27 cellular contexts compared by ENCODE assay signal in genomic region chr5:165956854-165957253, GRCh38.
"Had no signal": no experiment of that assay in that cellular context is flagged by ENCODE, and none has a peak within 500 bp of the region (broad histone marks: within the 10 kb centered on the region; RNA-seq: fewer than 3 reads in every experiment).

No MANE protein-coding gene starts in this region.

- H3K27me3 ChIP-seq: stomach, suprapubic skin, testis, thyroid gland, tibial nerve, transverse colon, upper lobe of left lung, upper lobe of right lung, uterus, vagina had no signal

- H3K4me3 ChIP-seq: stomach, suprapubic skin, testis, thoracic aorta, thyroid gland, tibial nerve, transverse colon, upper lobe of left lung, upper lobe of right lung, uterus, vagina had no signal

- H3K4me3 Mint-ChIP-seq: stimulated activated effector memory CD8-positive, alpha-beta T cell treated with anti-CD3 and anti-CD28 coated beads, Interleukin-12 subunit alpha, Interleukin-12 subunit beta, amount 100 ng/mL, for 72 hours; stimulated activated memory B cell treated with anti-CD40 and anti-IgM and Interleukin-4, amounts not matched to agents 10 μg/mL and 1 μg/mL and 100 μg/mL, for 72 hours; stimulated activated naive B cell treated with anti-CD40 and anti-IgM and Interleukin-4, amounts not matched to agents 10 μg/mL and 1 μg/mL and 100 μg/mL, for 72 hours; stimulated activated naive CD8-positive, alpha-beta T cell treated with anti-CD3 and anti-CD28 coated beads, Interleukin-15, amount 100 ng/mL, for 72 hours; stimulated activated naive CD8-positive, alpha-beta T cell treated with anti-CD3 and anti-CD28 coated beads, Interleukin-15, Interleukin-2, amounts not matched to agents 100 ng/mL and 50 ng/mL, for 24 hours; type B pancreatic cell had no signal

- H3K27ac Mint-ChIP-seq: stimulated activated effector memory CD8-positive, alpha-beta T cell treated with anti-CD3 and anti-CD28 coated beads, Interleukin-12 subunit alpha, Interleukin-12 subunit beta, amount 100 ng/mL, for 72 hours; stimulated activated memory B cell treated with anti-CD40 and anti-IgM and Interleukin-4, amounts not matched to agents 10 μg/mL and 1 μg/mL and 100 μg/mL, for 72 hours; stimulated activated naive B cell treated with anti-CD40 and anti-IgM and Interleukin-4, amounts not matched to agents 10 μg/mL and 1 μg/mL and 100 μg/mL, for 72 hours; stimulated activated naive CD8-positive, alpha-beta T cell treated with anti-CD3 and anti-CD28 coated beads, Interleukin-15, amount 100 ng/mL, for 72 hours; stimulated activated naive CD8-positive, alpha-beta T cell treated with anti-CD3 and anti-CD28 coated beads, Interleukin-15, Interleukin-2, amounts not matched to agents 100 ng/mL and 50 ng/mL, for 24 hours; type B pancreatic cell had no signal

- DNase-seq: stimulated activated CD4-positive, alpha-beta T cell treated with anti-CD3 and anti-CD28 coated beads, Interleukin-2, amount 100 ng/mL, for 48 hours; stimulated activated CD4-positive, alpha-beta T cell treated with anti-CD3 and anti-CD28 coated beads, Interleukin-4, amount 100 ng/mL, for 1 hour; stimulated activated CD4-positive, alpha-beta T cell treated with anti-CD3 and anti-CD28 coated beads, Interleukin-4, amount 100 ng/mL, for 24 hours; stimulated activated CD4-positive, alpha-beta T cell treated with anti-CD3 and anti-CD28 coated beads, Interleukin-4, amount 100 ng/mL, for 4 hours; stimulated activated CD8-positive, alpha-beta memory T cell treated with anti-CD3 and anti-CD28 coated beads, Interleukin-4, amount 100 ng/mL, for 48 hours; stimulated activated naive B cell treated with anti-CD40 and anti-IgM and Interleukin-4, amounts not matched to agents 10 μg/mL and 1 μg/mL and 100 μg/mL, for 72 hours; stimulated activated naive CD4-positive, alpha-beta T cell; stimulated activated naive CD4-positive, alpha-beta T cell treated with Interleukin-2 at 50 U/mL for 16 hours; stimulated activated naive CD8-positive, alpha-beta T cell treated with anti-CD3 and anti-CD28 coated beads, Interleukin-15, amount 100 ng/mL, for 72 hours; stimulated activated naive CD8-positive, alpha-beta T cell treated with anti-CD3 and anti-CD28 coated beads, Interleukin-15, Interleukin-2, amounts not matched to agents 100 U/mL and 50 U/mL, for 24 hours; stomach; substantia nigra; testis; thyroid gland; transverse colon; trophoblast cell; upper lobe of right lung; uterus had no signal

- H3K27ac ChIP-seq: stomach, suprapubic skin, testis, thoracic aorta, thyroid gland, tibial nerve, transverse colon, upper lobe of left lung, upper lobe of right lung, uterus, vagina had no signal

- ATAC-seq: stimulated activated effector memory CD8-positive, alpha-beta T cell treated with anti-CD3 and anti-CD28 coated beads, Interleukin-12 subunit alpha, Interleukin-12 subunit beta, amount 100 ng/mL, for 72 hours; stimulated activated memory B cell treated with anti-CD40 and anti-IgM and Interleukin-4, amounts not matched to agents 10 μg/mL and 1 μg/mL and 100 μg/mL, for 72 hours; stimulated activated naive B cell treated with anti-CD40 and anti-IgM and Interleukin-4, amounts not matched to agents 10 μg/mL and 1 μg/mL and 100 μg/mL, for 72 hours; stimulated activated naive CD8-positive, alpha-beta T cell treated with anti-CD3 and anti-CD28 coated beads, Interleukin-15, amount 100 ng/mL, for 72 hours; stimulated activated naive CD8-positive, alpha-beta T cell treated with anti-CD3 and anti-CD28 coated beads, Interleukin-15, Interleukin-2, amounts not matched to agents 100 U/mL and 50 U/mL, for 24 hours; upper lobe of right lung had no signal

- H3K9me3 ChIP-seq: stomach, suprapubic skin, testis, thoracic aorta, thyroid gland, upper lobe of left lung, upper lobe of right lung, uterus, vagina had no signal

- H3K4me1 ChIP-seq: stomach, suprapubic skin, testis, thyroid gland, tibial nerve, transverse colon, upper lobe of left lung, upper lobe of right lung, uterus, vagina had no signal

- H3K36me3 ChIP-seq: stomach, suprapubic skin, thoracic aorta, thyroid gland, tibial nerve, transverse colon, upper lobe of left lung, upper lobe of right lung, uterus, vagina had no signal

- H3K27me3 Mint-ChIP-seq: stimulated activated memory B cell treated with anti-CD40 and anti-IgM and Interleukin-4, amounts not matched to agents 10 μg/mL and 1 μg/mL and 100 μg/mL, for 72 hours; stimulated activated naive B cell treated with anti-CD40 and anti-IgM and Interleukin-4, amounts not matched to agents 10 μg/mL and 1 μg/mL and 100 μg/mL, for 72 hours; stimulated activated naive CD8-positive, alpha-beta T cell treated with anti-CD3 and anti-CD28 coated beads, Interleukin-15, amount 100 ng/mL, for 72 hours; stimulated activated naive CD8-positive, alpha-beta T cell treated with anti-CD3 and anti-CD28 coated beads, Interleukin-15, Interleukin-2, amounts not matched to agents 100 ng/mL and 50 ng/mL, for 24 hours; type B pancreatic cell had no signal

- H3K4me1 Mint-ChIP-seq: stimulated activated effector memory CD8-positive, alpha-beta T cell treated with anti-CD3 and anti-CD28 coated beads, Interleukin-12 subunit alpha, Interleukin-12 subunit beta, amount 100 ng/mL, for 72 hours; stimulated activated memory B cell treated with anti-CD40 and anti-IgM and Interleukin-4, amounts not matched to agents 10 μg/mL and 1 μg/mL and 100 μg/mL, for 72 hours; stimulated activated naive B cell treated with anti-CD40 and anti-IgM and Interleukin-4, amounts not matched to agents 10 μg/mL and 1 μg/mL and 100 μg/mL, for 72 hours; stimulated activated naive CD8-positive, alpha-beta T cell treated with anti-CD3 and anti-CD28 coated beads, Interleukin-15, amount 100 ng/mL, for 72 hours had no signal

- H3K36me3 Mint-ChIP-seq: stimulated activated effector memory CD8-positive, alpha-beta T cell treated with anti-CD3 and anti-CD28 coated beads, Interleukin-12 subunit alpha, Interleukin-12 subunit beta, amount 100 ng/mL, for 72 hours; stimulated activated memory B cell treated with anti-CD40 and anti-IgM and Interleukin-4, amounts not matched to agents 10 μg/mL and 1 μg/mL and 100 μg/mL, for 72 hours; stimulated activated naive B cell treated with anti-CD40 and anti-IgM and Interleukin-4, amounts not matched to agents 10 μg/mL and 1 μg/mL and 100 μg/mL, for 72 hours; type B pancreatic cell had no signal

- H3K9me3 Mint-ChIP-seq: stimulated activated naive CD8-positive, alpha-beta T cell treated with anti-CD3 and anti-CD28 coated beads, Interleukin-15, amount 100 ng/mL, for 72 hours; type B pancreatic cell had no signal
